ENCODE assay signal across 13 cellular contexts in genomic region chr10:68106656-68107055, GRCh38. TPM values are rescaled to one million over a fixed set of nuclear protein-coding genes. Genes with fewer than 3 reads are reported as not detected.
DNase-seq lines count a peak whose midpoint lies in the region; ATAC-seq and TF ChIP-seq lines count a peak whose summit lies in the region.
"Had no signal": no experiment of that assay in that cellular context is flagged by ENCODE, and none has a peak within 500 bp of the region (broad histone marks: within the 10 kb centered on the region; RNA-seq: fewer than 3 reads in every experiment).

No MANE protein-coding gene starts in this region.

- H4K20me1 ChIP-seq in Loucy (ENCODE audit: insufficient read depth, low read length, poor library complexity, severe bottlenecking) (no peaks in the 10 kb centered on the region), mammary epithelial cell (ENCODE audit: insufficient read depth, low read length) (no peaks in the 10 kb centered on the region)

- no peaks in the 10 kb centered on the region for H3F3A ChIP-seq in Loucy (ENCODE audit: low read depth)

- H3K4me2 ChIP-seq in Loucy (ENCODE audit: low read depth, low read length, poor library complexity, severe bottlenecking), result no peak overlapping the region
- H3K4me2 ChIP-seq in mammary epithelial cell (ENCODE audit: insufficient read depth, low read depth, low read length), result peak overlapping the region; percentile 85

- TF ChIP-seq CTCF in Loucy (conservative IDR thresholded peaks at IDR 0.05; ENCODE audit: low read length) (no peak), mammary epithelial cell (conservative IDR thresholded peaks at IDR 0.05 in 1 of 2, IDR thresholded peaks at IDR 0.05 in 1 of 2; ENCODE audit: extremely low read depth in 1 of 2, insufficient read depth in 1 of 2, low read depth in 1 of 2, low read length in 2 of 2) (no peak)

- H3K4me3 ChIP-seq in Loucy (ENCODE audit: low read length, poor library complexity, severe bottlenecking) (no peak overlapping the region), mammary epithelial cell (replicated peaks in 1 of 3; ENCODE audit: insufficient read depth in 1 of 3, low read depth in 2 of 3, low read length in 3 of 3) (peak overlapping the region; percentile 14 to 52 (median 49))
- H3K4me3 ChIP-seq: ovary had no signal

- peak overlapping the region; percentile 81 for H3K27ac ChIP-seq in mammary epithelial cell (ENCODE audit: insufficient read depth, low read depth, low read length)
- H3K27ac ChIP-seq: ovary had no signal

- intact Hi-C loops in mammary epithelial cell (cut with micrococcal nuclease), result loop anchor here (1.0 kb wide), 2 partner anchors 12 to 30 kb away; no protein-coding TSS in a partner anchor

- CTCF ChIA-PET in mammary epithelial cell (lab: Charles Lee; ENCODE audit: low non-redundant PET), result no interaction called here

- 17% methylated on average over 3 of the region's 3 CpGs for WGBS in mammary epithelial cell (ENCODE audit: low coverage, missing lambda C conversion rate)

- no peaks in the 10 kb centered on the region for H3K9me2 ChIP-seq in Loucy (replicated peaks; ENCODE audit: low read depth, low read length)

- DNase-seq in AG20443 (ENCODE audit: low spot score) (peak; percentile 68), mammary epithelial cell (peak; percentile 89), left kidney (ENCODE audit: low read depth, low spot score) (peak; percentile 4), DMS 273 treated with DMSO at 0.1 percent for 48 hours (lab: John Stamatoyannopoulos, UW) (no peak), RPMI8226 (no peak), GM19240 (ENCODE audit: insufficient read length, low spot score) (no peak)
- DNase-seq: amygdala, C1 segment of cervical spinal cord, left ventricle myocardium inferior, NCI-H446 treated with DMSO at 0.1 percent for 48 hours, ovary had no signal

- 0 out of 2 replicates have a peak overlapping the region, but pooled peaks have one; percentile 18 for H2AFZ ChIP-seq in Loucy (ENCODE audit: low read length)
- no peak overlapping the region for H2AFZ ChIP-seq in mammary epithelial cell (ENCODE audit: low read depth, low read length)

- BruUV-seq in mammary epithelial cell (replicated peaks; lab: Mats Ljungman, UMichigan), result no TSS peak

- in situ Hi-C loops in mammary epithelial cell (cut with MboI; ENCODE audit: low sequenced_read_pairs in 2 of 2), result no loop called here

- no peaks in the 10 kb centered on the region for H3K4me1 ChIP-seq in Loucy (ENCODE audit: insufficient read depth, low read length, poor library complexity, severe bottlenecking)
- H3K4me1 ChIP-seq in mammary epithelial cell (ENCODE audit: insufficient read depth, low read length), result peaks cover 28% of the 10 kb centered on the region

- H3K27me3 ChIP-seq in Loucy (ENCODE audit: insufficient read depth, low read length, poor library complexity, severe bottlenecking), result no peaks in the 10 kb centered on the region
- H3K27me3 ChIP-seq in mammary epithelial cell (ENCODE audit: insufficient read depth, low read length), result no peaks in the 10 kb centered on the region
- H3K27me3 ChIP-seq: ovary had no signal

- H3K79me2 ChIP-seq in Loucy (ENCODE audit: insufficient read depth, low read length), result no peaks in the 10 kb centered on the region
- no peaks in the 10 kb centered on the region for H3K79me2 ChIP-seq in mammary epithelial cell (ENCODE audit: insufficient read depth, low read length)

- H3K36me3 ChIP-seq in Loucy (ENCODE audit: insufficient read depth, low read length) (no peaks in the 10 kb centered on the region), mammary epithelial cell (ENCODE audit: insufficient read depth, low read length) (no peaks in the 10 kb centered on the region)
- H3K36me3 ChIP-seq: left ventricle myocardium inferior, ovary had no signal

- ATAC-seq in GM21786 (IDR thresholded peaks at IDR 0.05; ENCODE audit: unreplicated experiment), result no peak

- no peaks in the 10 kb centered on the region for H3K9me3 ChIP-seq in Loucy (ENCODE audit: insufficient read depth, low read depth, low read length)
- no peaks in the 10 kb centered on the region for H3K9me3 ChIP-seq in mammary epithelial cell (replicated peaks; ENCODE audit: insufficient read depth, low read length)
- H3K9me3 ChIP-seq: left ventricle myocardium inferior, ovary had no signal

- dilution Hi-C loops in mammary epithelial cell (cut with HindIII; ENCODE audit: low sequenced_read_pairs), result no loop called here

- no peak overlapping the region for H3K9ac ChIP-seq in Loucy (ENCODE audit: low read depth, low read length, poor library complexity, severe bottlenecking)
- H3K9ac ChIP-seq in mammary epithelial cell (ENCODE audit: insufficient read depth, low read length), result peak overlapping the region; percentile 3

RNA-seq across cellular contexts. Expression of gene MYPN, which starts 2.6 kb away (rescaled TPM):
- total RNA-seq in mammary epithelial cell, result 1 to 10 TPM; 1.8 to 3.0 TPM
- polyA plus RNA-seq in mammary epithelial cell, result 2.2 TPM
- polyA minus RNA-seq in mammary epithelial cell, result 2.3 TPM

RNA-seq across cellular contexts. Expression of gene HERC4, which starts 31.6 kb away (rescaled TPM):
- total RNA-seq in mammary epithelial cell, result 10 to 100 TPM; 79.4 to 88.7 TPM
- polyA plus RNA-seq in mammary epithelial cell, result 18.6 TPM
- polyA minus RNA-seq in mammary epithelial cell, result 31.3 TPM

Comparison
In these comparisons a context has a peak if more than half of its experiments do, and no peak if none do; other contexts are left out.
1. DNase-seq: peak in AG20443 (single experiment), mammary epithelial cell (single experiment) and left kidney (single experiment); none in DMS 273 treated with DMSO at 0.1 percent for 48 hours (single experiment), RPMI8226 (single experiment) and GM19240 (single experiment).